Comparison of ENCODE assay signal across 1 cellular context in genomic region chr2:100562613-100563406, GRCh38.
TF ChIP-seq lines count a peak whose summit lies in the region.

Gene PDCL3 (plus strand): TSS chr2:100562993. CDS start chr2:100563068, 75 bp downstream.

TF ChIP-seq in A549, 52 proteins besides CTCF, POLR2A, EP300 and RAD21 (continued from another document):
- TF ChIP-seq, protein P1, sequence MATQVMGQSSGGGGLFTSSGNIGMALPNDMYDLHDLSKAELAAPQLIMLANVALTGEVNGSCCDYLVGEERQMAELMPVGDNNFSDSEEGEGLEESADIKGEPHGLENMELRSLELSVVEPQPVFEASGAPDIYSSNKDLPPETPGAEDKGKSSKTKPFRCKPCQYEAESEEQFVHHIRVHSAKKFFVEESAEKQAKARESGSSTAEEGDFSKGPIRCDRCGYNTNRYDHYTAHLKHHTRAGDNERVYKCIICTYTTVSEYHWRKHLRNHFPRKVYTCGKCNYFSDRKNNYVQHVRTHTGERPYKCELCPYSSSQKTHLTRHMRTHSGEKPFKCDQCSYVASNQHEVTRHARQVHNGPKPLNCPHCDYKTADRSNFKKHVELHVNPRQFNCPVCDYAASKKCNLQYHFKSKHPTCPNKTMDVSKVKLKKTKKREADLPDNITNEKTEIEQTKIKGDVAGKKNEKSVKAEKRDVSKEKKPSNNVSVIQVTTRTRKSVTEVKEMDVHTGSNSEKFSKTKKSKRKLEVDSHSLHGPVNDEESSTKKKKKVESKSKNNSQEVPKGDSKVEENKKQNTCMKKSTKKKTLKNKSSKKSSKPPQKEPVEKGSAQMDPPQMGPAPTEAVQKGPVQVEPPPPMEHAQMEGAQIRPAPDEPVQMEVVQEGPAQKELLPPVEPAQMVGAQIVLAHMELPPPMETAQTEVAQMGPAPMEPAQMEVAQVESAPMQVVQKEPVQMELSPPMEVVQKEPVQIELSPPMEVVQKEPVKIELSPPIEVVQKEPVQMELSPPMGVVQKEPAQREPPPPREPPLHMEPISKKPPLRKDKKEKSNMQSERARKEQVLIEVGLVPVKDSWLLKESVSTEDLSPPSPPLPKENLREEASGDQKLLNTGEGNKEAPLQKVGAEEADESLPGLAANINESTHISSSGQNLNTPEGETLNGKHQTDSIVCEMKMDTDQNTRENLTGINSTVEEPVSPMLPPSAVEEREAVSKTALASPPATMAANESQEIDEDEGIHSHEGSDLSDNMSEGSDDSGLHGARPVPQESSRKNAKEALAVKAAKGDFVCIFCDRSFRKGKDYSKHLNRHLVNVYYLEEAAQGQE (IDR thresholded peaks at IDR 0.05): peak; percentile 64
